18 cellular contexts compared by ENCODE assay signal in genomic region chr6:85079761-85080160, GRCh38.
"Had no signal": no experiment of that assay in that cellular context is flagged by ENCODE, and none has a peak within 500 bp of the region (broad histone marks: within the 10 kb centered on the region; RNA-seq: fewer than 3 reads in every experiment).

No MANE protein-coding gene starts in this region.

- H3K4me1 ChIP-seq: esophagus squamous epithelium, gastrocnemius medialis, heart right ventricle, left lung, lower lobe of right lung had no signal

- H3K9me3 ChIP-seq: esophagus squamous epithelium, gastrocnemius medialis, heart right ventricle, lower lobe of right lung had no signal

- H3K4me3 ChIP-seq: esophagus squamous epithelium, gastrocnemius medialis, heart right ventricle, left lung, lower lobe of right lung had no signal

- H3K27me3 ChIP-seq: esophagus squamous epithelium, gastrocnemius medialis, heart right ventricle, left lung had no signal

- DNase-seq: effector CD8-positive, alpha-beta T cell; effector memory CD8-positive, alpha-beta T cell; endodermal cell; erythroblast; esophagus squamous epithelium; foreskin melanocyte; gastrocnemius medialis; glutamatergic neuron; head of caudate nucleus; heart right ventricle; hippocampal formation; left cardiac atrium; left lung; left ventricle myocardium superior; lower lobe of right lung; mesenchymal stem cell; midbrain had no signal

- H3K27ac ChIP-seq: epithelial cell of prostate, esophagus squamous epithelium, gastrocnemius medialis, heart right ventricle, left lung, lower lobe of right lung had no signal

- H3K36me3 ChIP-seq: esophagus squamous epithelium, gastrocnemius medialis, heart right ventricle, left lung, lower lobe of right lung had no signal
